In genomic region chr2:36352711-36353110, GRCh38 we compare ENCODE assay signal across 10 cellular contexts. TPM values are rescaled to one million over a fixed set of nuclear protein-coding genes. Genes with fewer than 3 reads are reported as not detected.
DNase-seq lines count a peak whose midpoint lies in the region; ATAC-seq and TF ChIP-seq lines count a peak whose summit lies in the region.
"Had no signal": no experiment of that assay in that cellular context is flagged by ENCODE, and none has a peak within 500 bp of the region (broad histone marks: within the 10 kb centered on the region; RNA-seq: fewer than 3 reads in every experiment).

No MANE protein-coding gene starts in this region.

- H3K4me1 ChIP-seq in PC-9 (replicated peaks; ENCODE audit: insufficient read depth) = peaks cover 31% of the 10 kb centered on the region
- no peaks in the 10 kb centered on the region for H3K4me1 ChIP-seq in BE2C

- ATAC-seq in GM21723 (IDR thresholded peaks at IDR 0.05; ENCODE audit: unreplicated experiment) = no peak
- ATAC-seq: activated CD8-positive, alpha-beta T cell treated with anti-CD3 and anti-CD28 coated beads for 36 hours; heart left ventricle had no signal

- TF ChIP-seq CTCF in PC-9 (conservative IDR thresholded peaks at IDR 0.05) (no peak), osteocyte (IDR thresholded peaks at IDR 0.05) (no peak), BE2C (IDR thresholded peaks at IDR 0.05; ENCODE audit: low read depth, low read length) (no peak)

- H3K9me3 ChIP-seq in PC-9 (ENCODE audit: insufficient read depth, low read depth) = no peaks in the 10 kb centered on the region
- H3K9me3 ChIP-seq in BE2C = no peaks in the 10 kb centered on the region
- H3K9me3 ChIP-seq: heart left ventricle had no signal

- POLR2A ChIA-PET in PC-9 (lab: Charles Lee; ENCODE audit: unreplicated experiment) = interaction anchor here (0.6 kb wide), 3 partner anchors 16 to 191 kb away, joined by 4 to 5 read pairs (median 4); no protein-coding TSS in a partner anchor

- H3K4me3 Mint-ChIP-seq in osteocyte (ENCODE audit: unreplicated experiment) = no peak overlapping the region
- H3K4me3 Mint-ChIP-seq: activated CD8-positive, alpha-beta T cell treated with anti-CD3 and anti-CD28 coated beads for 36 hours had no signal

- H3K36me3 ChIP-seq in PC-9 (ENCODE audit: low read depth) = no peaks in the 10 kb centered on the region
- H3K36me3 ChIP-seq in BE2C = no peaks in the 10 kb centered on the region
- H3K36me3 ChIP-seq: heart left ventricle had no signal

- peaks cover 4% of the 10 kb centered on the region; the same call in 1 of the 2 replicates for H4K20me1 ChIP-seq in PC-9 (ENCODE audit: insufficient read depth)

- H3K27ac Mint-ChIP-seq in osteocyte (ENCODE audit: unreplicated experiment) = peak overlapping the region; percentile 35
- H3K27ac Mint-ChIP-seq: activated CD8-positive, alpha-beta T cell treated with anti-CD3 and anti-CD28 coated beads for 36 hours had no signal

- intact Hi-C loops in PC-9 (cut with micrococcal nuclease; ENCODE audit: unreplicated experiment) = loop anchor here (1.0 to 10.0 kb wide), 4 partner anchors 107 to 478 kb away; no protein-coding TSS in a partner anchor

- peaks cover 7% of the 10 kb centered on the region; the same call in 1 of the 2 replicates for H3F3A ChIP-seq in PC-9 (ENCODE audit: insufficient read depth, low read depth)

- peaks cover 28% of the 10 kb centered on the region for H3K79me2 ChIP-seq in PC-9 (ENCODE audit: low read depth)

- BruUV-seq in PC-9 (replicated peaks; lab: Mats Ljungman, UMichigan) = no TSS peak

- H3K4me1 Mint-ChIP-seq in osteocyte (ENCODE audit: unreplicated experiment) = peaks cover 26% of the 10 kb centered on the region

- DNase-seq in EH (ENCODE audit: low read depth) = peak; percentile 75
- DNase-seq in PC-9 = peak in 1 of 2 experiments; percentile 75
- peak; percentile 54 for DNase-seq in dermis blood vessel endothelial cell
- no peak for DNase-seq in osteocyte (ENCODE audit: extremely low spot score, unreplicated experiment)
- DNase-seq in BE2C = no peak
- DNase-seq in midbrain (lab: John Stamatoyannopoulos, UW) = no peak
- DNase-seq in mucosa of gallbladder (ENCODE audit: low spot score) = no peak
- DNase-seq: activated CD8-positive, alpha-beta T cell treated with anti-CD3 and anti-CD28 coated beads for 36 hours; heart left ventricle had no signal

- no peaks in the 10 kb centered on the region for H3K9me2 ChIP-seq in PC-9 (ENCODE audit: insufficient read depth)

- H3K27ac ChIP-seq in PC-9 = peak overlapping the region; percentile 17; the same call in 1 of the 2 replicates

- H3K36me3 Mint-ChIP-seq in osteocyte (ENCODE audit: unreplicated experiment) = no peaks in the 10 kb centered on the region

- H3K9me3 Mint-ChIP-seq in osteocyte (ENCODE audit: unreplicated experiment) = no peaks in the 10 kb centered on the region
- H3K9me3 Mint-ChIP-seq: activated CD8-positive, alpha-beta T cell treated with anti-CD3 and anti-CD28 coated beads for 36 hours had no signal

- CTCF ChIA-PET in PC-9 (lab: Charles Lee) = interaction anchor here (0.5 to 1.7 kb wide), 4 partner anchors 15 to 133 kb away, joined by 4 to 16 read pairs (median 8); no protein-coding TSS in a partner anchor

- no peak overlapping the region for H2AFZ ChIP-seq in PC-9

- no peaks in the 10 kb centered on the region for H3K27me3 Mint-ChIP-seq in osteocyte (ENCODE audit: unreplicated experiment)

- H3K27me3 ChIP-seq in PC-9 (ENCODE audit: insufficient read depth, low read depth) (no peaks in the 10 kb centered on the region), BE2C (peaks cover 41% of the 10 kb centered on the region)

- H3K4me2 ChIP-seq in PC-9 = peak overlapping the region; percentile 32

- H3K4me3 ChIP-seq in PC-9 (no peak overlapping the region), BE2C (ENCODE audit: low read depth, low read length) (no peak overlapping the region)
- H3K4me3 ChIP-seq: heart left ventricle had no signal

RNA-seq across cellular contexts. Expression of gene CRIM1, which starts 2.9 kb away (rescaled TPM):
- total RNA-seq in PC-9 (2021) (133 and 154 TPM in 2 replicates), dermis blood vessel endothelial cell (765 and 891 TPM in 2 replicates), osteocyte (167 and 194 TPM in 2 replicates), mucosa of gallbladder (153 TPM)
- not detected for polyA plus RNA-seq in BE2C (2012; ENCODE audit: insufficient read depth, insufficient read length, low read depth)

Comparison
In these comparisons a context has a peak if more than half of its experiments do, and no peak if none do; other contexts are left out.
1. DNase-seq: peak in EH (single experiment) and dermis blood vessel endothelial cell (single experiment); none in osteocyte (single experiment), BE2C (single experiment), midbrain (single experiment) and mucosa of gallbladder (single experiment).